In genomic region chr14:20686386-20687143, GRCh38 we compare ENCODE assay signal across 18 cellular contexts. TPM values are rescaled to one million over a fixed set of nuclear protein-coding genes. Genes with fewer than 3 reads are reported as not detected.
A peak's percentile ranks its signal among the peaks of the same experiment; 100 is the strongest.
DNase-seq lines count a peak whose midpoint lies in the region; TF ChIP-seq lines count a peak whose summit lies in the region.
"Had no signal": no experiment of that assay in that cellular context is flagged by ENCODE, and none has a peak within 500 bp of the region (broad histone marks: within the 10 kb centered on the region; RNA-seq: fewer than 3 reads in every experiment).

No MANE protein-coding gene starts in this region.

- intact Hi-C loops in prostate gland (cut with DNase I) = no loop called here

- H3K27me3 ChIP-seq in MG63 (no peaks in the 10 kb centered on the region), hepatocyte (no peaks in the 10 kb centered on the region), prostate gland (replicated peaks; ENCODE audit: insufficient read depth) (no peaks in the 10 kb centered on the region)

- H3K4me1 ChIP-seq in hepatocyte (ENCODE audit: insufficient read depth) = peaks cover 24% of the 10 kb centered on the region
- H3K4me1 ChIP-seq in prostate gland (replicated peaks) = no peaks in the 10 kb centered on the region

- TF ChIP-seq CTCF in 22Rv1 (IDR thresholded peaks at IDR 0.05) (no peak), hepatocyte (IDR thresholded peaks at IDR 0.05; ENCODE audit: poor library complexity) (no peak), prostate gland (IDR thresholded peaks at IDR 0.05) (no peak), GM20000 (IDR thresholded peaks at IDR 0.05; ENCODE audit: extremely low read depth, missing control alignments) (no peak)

- H3K79me2 ChIP-seq in hepatocyte = peaks cover 27% of the 10 kb centered on the region

- WGBS in hepatocyte (ENCODE audit: low lambda C conversion rate, missing lambda C conversion rate) = 49% methylated on average over 7 of the region's 7 CpGs
- 44% methylated on average over 7 of the region's 7 CpGs for WGBS in prostate gland

- no peak for TF ChIP-seq POLR2A in prostate gland (IDR thresholded peaks at IDR 0.05)

- DNase-seq in MG63 (no peak), hepatocyte (ENCODE audit: low spot score) (peak; percentile 46), prostate gland (ENCODE audit: low spot score) (peak; percentile 39), 8988T (no peak), NCI-H510A treated with DMSO at 0.1 percent for 48 hours (lab: John Stamatoyannopoulos, UW) (no peak), GM20000 (ENCODE audit: low spot score) (no peak)
- DNase-seq in activated CD4-positive, alpha-beta T cell treated with anti-CD3 and anti-CD28 coated beads for 4 hours = no peak
- DNase-seq: activated naive CD4-positive, alpha-beta T cell treated with anti-CD3 and anti-CD28 coated beads for 36 hours; effector memory CD4-positive, alpha-beta T cell; GDM1; IMR-90; NCI-H2227 treated with DMSO at 0.1 percent for 48 hours; trophoblast cell; WERI-Rb-1 had no signal

- no peak overlapping the region for H2AFZ ChIP-seq in hepatocyte

- H3K9me3 ChIP-seq in MG63 (no peaks in the 10 kb centered on the region), hepatocyte (ENCODE audit: low read depth) (no peaks in the 10 kb centered on the region), prostate gland (no peaks in the 10 kb centered on the region)

- H3K4me2 ChIP-seq in hepatocyte = peak overlapping the region; percentile 87

- H3K27ac ChIP-seq in 22Rv1 (peak overlapping the region; percentile 100), hepatocyte (peak overlapping the region; percentile 99), prostate gland (peak overlapping the region; percentile 99 to 100)
- H3K27ac ChIP-seq: WERI-Rb-1 had no signal

- H4K20me1 ChIP-seq in hepatocyte (ENCODE audit: insufficient read depth, poor library complexity, severe bottlenecking) = no peaks in the 10 kb centered on the region

- H3K4me3 ChIP-seq in MG63 (0 out of 2 replicates have a peak overlapping the region, but pooled peaks have one; percentile 6), hepatocyte (peak overlapping the region; percentile 12), prostate gland (peak overlapping the region in 1 of 2 donors; percentile 65)

- no peaks in the 10 kb centered on the region for H3K9me2 ChIP-seq in hepatocyte (replicated peaks; ENCODE audit: insufficient read depth)

- no peaks in the 10 kb centered on the region for H3K36me3 ChIP-seq in MG63
- no peaks in the 10 kb centered on the region for H3K36me3 ChIP-seq in hepatocyte (replicated peaks; ENCODE audit: insufficient read depth, low read depth)
- H3K36me3 ChIP-seq in prostate gland = no peaks in the 10 kb centered on the region
- H3K36me3 ChIP-seq: WERI-Rb-1 had no signal

RNA-seq across cellular contexts. Expression of gene ANG, which starts 2.0 kb away (rescaled TPM):
- total RNA-seq in MG63 (2014; rRNA removed; shearing (Covaris generic); ENCODE audit: low replicate concordance) = 0.42 and 3.2 TPM in 2 replicates
- 72.6 and 79.1 TPM in 2 replicates for total RNA-seq in hepatocyte
- polyA plus RNA-seq in hepatocyte = 67.4 and 103 TPM in 2 replicates
- 10 to 100 TPM; 58.6 to 78.2 TPM for total RNA-seq in prostate gland

RNA-seq across cellular contexts. Expression of gene RNASE4, which starts 2.2 kb away (rescaled TPM):
- total RNA-seq in MG63 (2014; rRNA removed; shearing (Covaris generic); ENCODE audit: low replicate concordance) = 2.3 and 6.1 TPM in 2 replicates
- total RNA-seq in hepatocyte (76.8 and 96.2 TPM in 2 replicates), prostate gland (100 to 1,000 TPM in 1 of 2 donors, 10 to 100 TPM in 1; 71.6 to 150 TPM)
- 31.1 and 44.5 TPM in 2 replicates for polyA plus RNA-seq in hepatocyte

RNA-seq across cellular contexts. Expression of gene OR6S1, which starts 45.1 kb away (rescaled TPM):
- not detected in 2 replicates for total RNA-seq in MG63 (2014; rRNA removed; shearing (Covaris generic); ENCODE audit: low replicate concordance)
- total RNA-seq in hepatocyte (not detected in 2 replicates), prostate gland (not detected)
- not detected in 2 replicates for polyA plus RNA-seq in hepatocyte
- total RNA-seq: activated naive CD4-positive, alpha-beta T cell treated with anti-CD3 and anti-CD28 coated beads for 36 hours; bronchial epithelial cell; frontal cortex; IMR-90; posterior vena cava had no signal
- polyA plus RNA-seq: IMR-90 had no signal

RNA-seq across cellular contexts. Expression of gene EDDM3A, which starts 59.1 kb away (rescaled TPM):
- not detected in 2 replicates for total RNA-seq in MG63 (2014; rRNA removed; shearing (Covaris generic); ENCODE audit: low replicate concordance)
- total RNA-seq in hepatocyte (not detected in 2 replicates), prostate gland (not detected)
- polyA plus RNA-seq in hepatocyte = not detected in 2 replicates
- total RNA-seq: activated naive CD4-positive, alpha-beta T cell treated with anti-CD3 and anti-CD28 coated beads for 36 hours; bronchial epithelial cell; frontal cortex; IMR-90; posterior vena cava had no signal
- polyA plus RNA-seq: IMR-90 had no signal

Comparison
In these comparisons a context has a peak if more than half of its experiments do, and no peak if none do; other contexts are left out.
1. DNase-seq: peak in hepatocyte (single experiment) and prostate gland (single experiment); none in MG63 (single experiment), 8988T (single experiment), NCI-H510A treated with DMSO at 0.1 percent for 48 hours (single experiment), activated CD4-positive, alpha-beta T cell treated with anti-CD3 and anti-CD28 coated beads for 4 hours (0 of 2) and GM20000 (single experiment).
2. RNA of gene ANG, which starts 2.0 kb away (total RNA-seq): 72.6 to 79.1 TPM in hepatocyte and 58.6 to 78.2 TPM in prostate gland; 0.42 to 3.2 TPM in MG63; every median in the first group is over 10 times any median in the second.
3. RNA of gene RNASE4, which starts 2.2 kb away (total RNA-seq): 71.6 to 150 TPM in prostate gland and 76.8 to 96.2 TPM in hepatocyte; 2.3 to 6.1 TPM in MG63; every median in the first group is over 10 times any median in the second.
4. Peak in every context shown above with its lines, with median percentiles within 50 percentile points of each other: H3K27ac ChIP-seq.